ENCODE assay signal across 1 cellular context in the genomic region with DNA sequence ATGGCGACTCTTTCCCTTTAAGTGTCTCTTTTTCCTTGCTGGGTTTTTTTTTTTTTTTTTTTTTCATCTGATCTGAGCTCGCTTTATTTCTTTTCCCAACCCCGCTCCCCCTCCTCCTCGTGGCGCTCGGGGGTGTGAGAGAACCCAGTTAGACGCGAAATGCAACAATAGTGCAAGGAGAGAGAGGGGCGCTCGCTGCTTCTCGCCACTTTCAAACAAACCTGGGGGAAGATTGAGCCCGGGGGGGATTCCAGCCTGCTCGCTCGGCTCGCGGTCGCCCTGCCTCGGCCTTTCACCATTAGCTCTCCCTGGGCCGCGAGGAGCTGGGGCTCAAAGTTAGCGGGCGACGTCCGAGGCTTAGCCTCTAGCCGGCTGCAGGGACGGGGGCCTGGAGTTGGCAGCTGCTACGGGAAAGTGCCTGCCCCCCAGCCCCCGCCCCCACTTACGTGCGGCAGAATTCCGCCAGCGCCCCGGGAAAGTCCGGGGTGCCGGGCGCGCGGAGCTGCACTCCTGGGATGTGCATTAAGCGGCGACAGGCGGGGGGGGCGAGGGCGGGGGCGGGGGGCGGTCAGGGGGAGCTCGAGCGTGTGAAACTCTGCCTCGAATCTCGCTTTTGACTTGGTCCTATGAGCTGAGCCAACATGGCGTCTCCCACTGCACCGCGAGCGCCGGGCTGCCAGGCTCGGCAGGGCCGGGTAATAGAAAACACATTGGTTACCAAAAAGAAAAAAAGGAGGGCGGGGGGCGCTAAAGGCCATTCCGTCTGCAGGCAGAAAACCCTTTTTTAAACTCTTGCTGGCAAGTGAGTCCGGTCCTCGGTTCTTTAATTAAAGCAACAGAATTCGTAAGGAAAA.
TF ChIP-seq lines count a peak whose summit lies in the region.

No MANE protein-coding gene starts in this region.

TF ChIP-seq in GM12878, 131 proteins besides CTCF, POLR2A, EP300 and RAD21 (continued from another document):
- TF ChIP-seq RELB (IDR thresholded peaks at IDR 0.05; ENCODE audit: low read depth) (peak; percentile 40; the same call in 1 of the 2 replicates), IRF5 (IDR thresholded peaks at IDR 0.05; ENCODE audit: borderline replicate concordance) (no peak), NR2F1 (conservative IDR thresholded peaks at IDR 0.05) (peak; percentile 45; the same call in 1 of the 2 replicates), E2F4 (IDR thresholded peaks at IDR 0.05; ENCODE audit: low read depth, low read length) (no peak), IKZF1 (conservative IDR thresholded peaks at IDR 0.05) (peak; percentile 86), SREBF2 (IDR thresholded peaks at IDR 0.05; ENCODE audit: low read length) (no peak), RCOR1 (conservative IDR thresholded peaks at IDR 0.05; ENCODE audit: low read depth, low read length) (0 out of 2 replicates have a peak, but pooled peaks have one; percentile 25), TCF12 (IDR thresholded peaks at IDR 0.05; ENCODE audit: low read depth, low read length) (0 out of 2 replicates have a peak, but pooled peaks have one; percentile 35), CEBPB (IDR thresholded peaks at IDR 0.05; ENCODE audit: borderline replicate concordance in 1 of 2, low read depth in 2 of 2, low read length in 2 of 2) (no peak), POLR2AphosphoS5 (IDR thresholded peaks at IDR 0.05; ENCODE audit: low read length) (0 out of 2 replicates have a peak, but pooled peaks have one; percentile 47), ZNF384 (IDR thresholded peaks at IDR 0.05; ENCODE audit: borderline replicate concordance, low read depth, low read length) (peak; percentile 39; the same call in 1 of the 2 replicates), IKZF2 (IDR thresholded peaks at IDR 0.05) (peak; percentile 32 to 55; a peak in 1 of 4 replicates), CREB1 (IDR thresholded peaks at IDR 0.05; ENCODE audit: low read depth) (no peak), ZBTB33 (IDR thresholded peaks at IDR 0.05) (0 out of 2 replicates have a peak, but pooled peaks have one; percentile 36), RUNX3 (IDR thresholded peaks at IDR 0.05; ENCODE audit: low read length) (no peak), PRDM15 (CRISPR knock-in tag; IDR thresholded peaks at IDR 0.05) (no peak), LARP7 (IDR thresholded peaks at IDR 0.05) (peak; percentile 22; the same call in 1 of the 2 replicates), ZZZ3 (IDR thresholded peaks at IDR 0.05; ENCODE audit: control insufficient read depth, insufficient read length, low read depth) (no peak), MYC (IDR thresholded peaks at IDR 0.05; ENCODE audit: insufficient read depth, insufficient read length, insufficient replicate concordance, low read length, severe bottlenecking) (no peak), GABPA (IDR thresholded peaks at IDR 0.05; ENCODE audit: low read depth) (no peak), TCF3 (IDR thresholded peaks at IDR 0.05; ENCODE audit: borderline replicate concordance, insufficient read depth, low read depth, low read length) (no peak), BHLHE40 (IDR thresholded peaks at IDR 0.05; ENCODE audit: borderline replicate concordance in 1 of 2, low read depth in 2 of 2, low read length in 1 of 2) (peak in 1 of 2 experiments; percentile 48; a peak in 1 of 4 replicates), MAX (IDR thresholded peaks at IDR 0.05; ENCODE audit: low read depth, low read length) (0 out of 2 replicates have a peak, but pooled peaks have one; percentile 25), DPF2 (IDR thresholded peaks at IDR 0.05) (peak; percentile 73; the same call in 1 of the 2 replicates), GATAD2B (conservative IDR thresholded peaks at IDR 0.05; ENCODE audit: low read depth) (peak; percentile 47; the same call in 1 of the 2 replicates)
- TF ChIP-seq, protein P1, sequence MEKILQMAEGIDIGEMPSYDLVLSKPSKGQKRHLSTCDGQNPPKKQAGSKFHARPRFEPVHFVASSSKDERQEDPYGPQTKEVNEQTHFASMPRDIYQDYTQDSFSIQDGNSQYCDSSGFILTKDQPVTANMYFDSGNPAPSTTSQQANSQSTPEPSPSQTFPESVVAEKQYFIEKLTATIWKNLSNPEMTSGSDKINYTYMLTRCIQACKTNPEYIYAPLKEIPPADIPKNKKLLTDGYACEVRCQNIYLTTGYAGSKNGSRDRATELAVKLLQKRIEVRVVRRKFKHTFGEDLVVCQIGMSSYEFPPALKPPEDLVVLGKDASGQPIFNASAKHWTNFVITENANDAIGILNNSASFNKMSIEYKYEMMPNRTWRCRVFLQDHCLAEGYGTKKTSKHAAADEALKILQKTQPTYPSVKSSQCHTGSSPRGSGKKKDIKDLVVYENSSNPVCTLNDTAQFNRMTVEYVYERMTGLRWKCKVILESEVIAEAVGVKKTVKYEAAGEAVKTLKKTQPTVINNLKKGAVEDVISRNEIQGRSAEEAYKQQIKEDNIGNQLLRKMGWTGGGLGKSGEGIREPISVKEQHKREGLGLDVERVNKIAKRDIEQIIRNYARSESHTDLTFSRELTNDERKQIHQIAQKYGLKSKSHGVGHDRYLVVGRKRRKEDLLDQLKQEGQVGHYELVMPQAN (conservative IDR thresholded peaks at IDR 0.05), result no peak
- TF ChIP-seq, protein P2, sequence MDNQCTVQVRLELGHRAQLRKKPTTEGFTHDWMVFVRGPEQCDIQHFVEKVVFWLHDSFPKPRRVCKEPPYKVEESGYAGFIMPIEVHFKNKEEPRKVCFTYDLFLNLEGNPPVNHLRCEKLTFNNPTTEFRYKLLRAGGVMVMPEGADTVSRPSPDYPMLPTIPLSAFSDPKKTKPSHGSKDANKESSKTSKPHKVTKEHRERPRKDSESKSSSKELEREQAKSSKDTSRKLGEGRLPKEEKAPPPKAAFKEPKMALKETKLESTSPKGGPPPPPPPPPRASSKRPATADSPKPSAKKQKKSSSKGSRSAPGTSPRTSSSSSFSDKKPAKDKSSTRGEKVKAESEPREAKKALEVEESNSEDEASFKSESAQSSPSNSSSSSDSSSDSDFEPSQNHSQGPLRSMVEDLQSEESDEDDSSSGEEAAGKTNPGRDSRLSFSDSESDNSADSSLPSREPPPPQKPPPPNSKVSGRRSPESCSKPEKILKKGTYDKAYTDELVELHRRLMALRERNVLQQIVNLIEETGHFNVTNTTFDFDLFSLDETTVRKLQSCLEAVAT (IDR thresholded peaks at IDR 0.05), result peak; percentile 44
- TF ChIP-seq, protein P3, sequence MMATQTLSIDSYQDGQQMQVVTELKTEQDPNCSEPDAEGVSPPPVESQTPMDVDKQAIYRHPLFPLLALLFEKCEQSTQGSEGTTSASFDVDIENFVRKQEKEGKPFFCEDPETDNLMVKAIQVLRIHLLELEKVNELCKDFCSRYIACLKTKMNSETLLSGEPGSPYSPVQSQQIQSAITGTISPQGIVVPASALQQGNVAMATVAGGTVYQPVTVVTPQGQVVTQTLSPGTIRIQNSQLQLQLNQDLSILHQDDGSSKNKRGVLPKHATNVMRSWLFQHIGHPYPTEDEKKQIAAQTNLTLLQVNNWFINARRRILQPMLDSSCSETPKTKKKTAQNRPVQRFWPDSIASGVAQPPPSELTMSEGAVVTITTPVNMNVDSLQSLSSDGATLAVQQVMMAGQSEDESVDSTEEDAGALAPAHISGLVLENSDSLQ (IDR thresholded peaks at IDR 0.05), result no peak
